8 cellular contexts compared by ENCODE assay signal in the genomic region with DNA sequence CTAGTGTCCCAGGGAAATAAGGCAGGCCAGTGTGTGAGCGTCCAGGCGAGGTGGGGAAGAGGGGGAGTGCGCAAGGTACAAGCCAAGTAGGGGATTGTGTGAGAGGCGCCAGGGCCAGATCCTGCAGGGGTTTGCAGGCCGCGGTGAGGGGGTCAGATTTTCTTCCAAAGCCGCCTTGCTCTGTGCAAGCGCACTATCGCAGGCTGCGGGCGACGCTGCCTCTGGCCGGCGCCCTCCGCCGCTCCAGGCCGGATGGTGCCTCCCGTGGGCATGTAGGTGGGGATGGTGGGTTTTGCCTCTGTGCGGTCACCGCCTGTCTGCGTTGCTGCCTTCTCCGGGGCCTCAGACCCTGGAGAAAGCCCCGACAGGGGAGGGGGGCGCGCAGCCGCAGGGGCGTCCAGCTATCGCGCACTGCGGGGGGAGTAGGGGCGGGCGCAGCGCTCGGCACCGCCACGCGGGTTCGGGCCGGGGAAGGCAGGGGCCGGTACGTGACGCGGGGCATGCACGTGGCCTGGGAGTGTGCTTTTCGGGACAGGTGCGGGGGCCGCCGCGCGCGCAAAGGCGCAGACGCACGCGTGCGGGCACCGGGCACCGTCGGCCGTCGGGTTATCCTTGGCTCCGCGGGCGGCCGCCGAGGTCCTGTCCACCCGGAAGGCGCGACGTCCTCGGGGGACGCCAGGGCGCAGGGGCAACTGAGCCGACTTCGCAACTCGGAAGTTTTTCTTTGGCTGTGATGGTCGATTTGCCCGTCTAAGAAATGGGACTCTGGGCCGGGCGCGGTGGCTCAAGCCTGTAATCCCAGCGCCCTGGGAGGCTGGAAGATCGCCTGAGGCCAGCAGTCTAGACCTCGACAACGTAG. TPM values are rescaled to one million over a fixed set of nuclear protein-coding genes. Genes with fewer than 3 reads are reported as not detected.
A peak's percentile ranks its signal among the peaks of the same experiment; 100 is the strongest.
DNase-seq lines count a peak whose midpoint lies in the region; ATAC-seq and TF ChIP-seq lines count a peak whose summit lies in the region.

No MANE protein-coding gene starts in this region.

- no peaks in the 10 kb centered on the region for H3K9me2 ChIP-seq in SU-DHL-6 (replicated peaks; ENCODE audit: insufficient read depth, low read length)

- peak; percentile 57 for DNase-seq in astrocyte of the hippocampus (ENCODE audit: low read depth, low spot score)

- peaks cover 18% of the 10 kb centered on the region for H3K4me1 ChIP-seq in skeletal muscle satellite cell (ENCODE audit: control insufficient read depth, insufficient read depth, low read length)

- TF ChIP-seq CTCF in SU-DHL-6 (IDR thresholded peaks at IDR 0.05; ENCODE audit: insufficient read depth, low read length, poor library complexity, severe bottlenecking) = no peak

- peaks cover 36% of the 10 kb centered on the region for H3K79me2 ChIP-seq in SU-DHL-6 (ENCODE audit: insufficient read depth, low read length)

- H2AFZ ChIP-seq in SU-DHL-6 (ENCODE audit: low read depth, low read length, severe bottlenecking) = peak overlapping the region; percentile 82

- peaks cover 19% of the 10 kb centered on the region for H4K20me1 ChIP-seq in SU-DHL-6 (ENCODE audit: low read depth, low read length)

- peak overlapping the region; percentile 74 for H3K4me2 ChIP-seq in SU-DHL-6 (ENCODE audit: low read depth, low read length, poor library complexity, severe bottlenecking)
- peak overlapping the region; percentile 96 for H3K4me2 ChIP-seq in skeletal muscle satellite cell (ENCODE audit: low read length)

- no peaks in the 10 kb centered on the region; the same call in none of the 2 replicates for H3F3A ChIP-seq in SU-DHL-6 (ENCODE audit: insufficient read depth)

- no peaks in the 10 kb centered on the region for H3K27me3 ChIP-seq in SU-DHL-6 (ENCODE audit: low read length)
- no peaks in the 10 kb centered on the region for H3K27me3 ChIP-seq in skeletal muscle satellite cell (ENCODE audit: control insufficient read depth, insufficient read depth, low read length)

- peak overlapping the region; percentile 44; the same call in 1 of the 2 replicates for H3K27ac ChIP-seq in SU-DHL-6 (ENCODE audit: low read depth, low read length)

- no peaks in the 10 kb centered on the region for H3K9me3 ChIP-seq in SU-DHL-6 (ENCODE audit: insufficient read depth, low read length)
- H3K9me3 ChIP-seq in skeletal muscle satellite cell (replicated peaks; ENCODE audit: low read length) = no peaks in the 10 kb centered on the region

- H3K9ac ChIP-seq in SU-DHL-6 (ENCODE audit: low read length) (peak overlapping the region; percentile 71), skeletal muscle satellite cell (ENCODE audit: low read depth, low read length) (peak overlapping the region; percentile 88)

- H3K36me3 ChIP-seq in SU-DHL-6 (ENCODE audit: low read length) (peaks cover 11% of the 10 kb centered on the region; the same call in 1 of the 2 replicates), skeletal muscle satellite cell (ENCODE audit: insufficient read depth, low read length) (peaks cover 25% of the 10 kb centered on the region)

- peak; percentile 0 for ATAC-seq in GM18907 (IDR thresholded peaks at IDR 0.05; ENCODE audit: unreplicated experiment)
- no peak for ATAC-seq in GM18502 (IDR thresholded peaks at IDR 0.05; ENCODE audit: poor library complexity, unreplicated experiment)
- no peak for ATAC-seq in GM18861 (IDR thresholded peaks at IDR 0.05; ENCODE audit: unreplicated experiment)
- no peak for ATAC-seq in GM18858 (IDR thresholded peaks at IDR 0.05; ENCODE audit: unreplicated experiment)

- H3K4me3 ChIP-seq in SU-DHL-6 (ENCODE audit: insufficient read depth, low read length, poor library complexity, severe bottlenecking) = peak overlapping the region; percentile 71
- peak overlapping the region; percentile 65 for H3K4me3 ChIP-seq in iPS-11a (ENCODE audit: low read depth, low read length)
- H3K4me3 ChIP-seq in skeletal muscle satellite cell (ENCODE audit: low read length) = peak overlapping the region; percentile 81

RNA-seq across cellular contexts. Expression of a gene that starts 1.1 kb away (rescaled TPM):
- 53.1 and 62.4 TPM in 2 replicates for total RNA-seq in skeletal muscle satellite cell (2012; rRNA removed)
